In genomic region chr10:64810046-64810445, GRCh38 we compare ENCODE assay signal across 8 cellular contexts.
DNase-seq lines count a peak whose midpoint lies in the region; FAIRE-seq and TF ChIP-seq lines count a peak whose summit lies in the region.
"Not testable (repeated sequence)": the region's sequence is repeated elsewhere in the genome, so short reads cannot be mapped to it uniquely, and the experiment has no call there.

No MANE protein-coding gene starts in this region.

- H3K9me3 ChIP-seq in PC-9 (ENCODE audit: insufficient read depth, low read depth); H1 (ENCODE audit: insufficient read depth in 2 of 2, low read depth in 1 of 2, low read length in 1 of 2): not testable (repeated sequence)

- peak overlapping the region; percentile 39 for H2BK12ac ChIP-seq in H1 (ENCODE audit: low read depth, low read length)

- TF ChIP-seq POLR2A in H1 (IDR thresholded peaks at IDR 0.05; ENCODE audit: control extremely low read depth in 1 of 2, low read depth in 2 of 2, low read length in 2 of 2): not testable (repeated sequence)

- not testable (repeated sequence) for TF ChIP-seq RAD21 in H1 (IDR thresholded peaks at IDR 0.05 in 1 of 2, conservative IDR thresholded peaks at IDR 0.05 in 1 of 2; ENCODE audit: low read depth in 2 of 2, low read length in 2 of 2)

- not testable (repeated sequence) for H3K23me2 ChIP-seq in H1 (ENCODE audit: low read depth, low read length)

- not testable (repeated sequence) for H4K8ac ChIP-seq in H1 (ENCODE audit: extremely low read depth, insufficient read depth, low read length)

- H2AFZ ChIP-seq in PC-9: peak overlapping the region; percentile 66
- peak overlapping the region; percentile 62; the same call in 1 of the 2 replicates for H2AFZ ChIP-seq in H1 (ENCODE audit: low read length)

- CTCF ChIA-PET in PC-9 (lab: Charles Lee): not testable (repeated sequence)
- CTCF ChIA-PET in H1 (lab: Charles Lee; ENCODE audit: partially characterized antibody): interaction anchor here (1.0 kb wide), 1 partner anchor 47 kb away, joined by 3 read pairs; no protein-coding TSS in a partner anchor

- H2AK5ac ChIP-seq in H1 (ENCODE audit: low read depth, low read length): not testable (repeated sequence)

- H3K4ac ChIP-seq in H1 (replicated peaks; ENCODE audit: insufficient read length, low read depth, low read length): not testable (repeated sequence)

- 86% methylated on average over 4 of the region's 4 CpGs; no CpG with 5 or more reads in 1 of the 2 experiments for WGBS in H1 (ENCODE audit: extremely low coverage in 1 of 2, insufficient coverage in 1 of 2, insufficient read length in 1 of 2, insufficient replicate concordance in 2 of 2, low coverage in 1 of 2, low lambda C conversion rate in 2 of 2, missing lambda C conversion rate in 1 of 2), 2 experiments

- H3K9me2 ChIP-seq in PC-9 (ENCODE audit: insufficient read depth): not testable (repeated sequence)

- not testable (repeated sequence) for H3K36me3 ChIP-seq in PC-9 (ENCODE audit: low read depth); H1 (ENCODE audit: control insufficient read depth in 2 of 4, insufficient read depth in 4 of 4, low read length in 3 of 4)

- H3K56ac ChIP-seq in H1 (replicated peaks; ENCODE audit: insufficient read length, low read depth, low read length): not testable (repeated sequence)

- DNase-seq in Caki2 (ENCODE audit: low read depth) (peak; percentile 32), HT1080 (ENCODE audit: low read depth) (peak; percentile 81), PC-9 (peak; percentile 42 to 45), astrocyte of the hippocampus (ENCODE audit: low read depth, low spot score) (peak; percentile 46), iPS DF 19.7 (ENCODE audit: low read depth, low spot score) (peak; percentile 9), mucosa of gallbladder (ENCODE audit: low spot score) (peak; percentile 15), urothelium cell line (ENCODE audit: low spot score) (peak; percentile 23)
- DNase-seq in H1 (ENCODE audit: low read depth in 1 of 2, low spot score in 2 of 2): not testable (repeated sequence)

- H3F3A ChIP-seq in PC-9 (ENCODE audit: insufficient read depth, low read depth): not testable (repeated sequence)

- H3K4me3 ChIP-seq in PC-9; H1 (ENCODE audit: extremely low read depth in 1 of 4, insufficient read depth in 2 of 4, low read depth in 3 of 4, low read length in 4 of 4): not testable (repeated sequence)

- TF ChIP-seq EP300 in H1 (IDR thresholded peaks at IDR 0.05; ENCODE audit: borderline replicate concordance in 1 of 2, low read depth in 2 of 2, low read length in 2 of 2): not testable (repeated sequence)

- H4K20me1 ChIP-seq in PC-9 (ENCODE audit: insufficient read depth); H1 (replicated peaks in 1 of 2; ENCODE audit: control insufficient read depth in 1 of 2, insufficient read depth in 2 of 2, low read length in 2 of 2): not testable (repeated sequence)

- intact Hi-C loops in PC-9 (cut with micrococcal nuclease; ENCODE audit: unreplicated experiment): not testable (repeated sequence)

- not testable (repeated sequence) for H4K91ac ChIP-seq in H1 (replicated peaks; ENCODE audit: insufficient read length, low read length)

- H3K79me1 ChIP-seq in H1 (ENCODE audit: low read depth, low read length): not testable (repeated sequence)

- H3K27ac ChIP-seq in PC-9; H1 (ENCODE audit: low read depth, low read length): not testable (repeated sequence)

- H3K9ac ChIP-seq in H1 (replicated peaks in 1 of 4; ENCODE audit: extremely low read depth in 1 of 4, low read depth in 3 of 4, low read length in 3 of 4): not testable (repeated sequence)

- FAIRE-seq in H1 (lab: Jason Lieb, UNC); urothelium cell line (lab: Jason Lieb, UNC): not testable (repeated sequence)

- not testable (repeated sequence) for H4K5ac ChIP-seq in H1 (ENCODE audit: insufficient read length, low read depth, low read length)

- not testable (repeated sequence) for H2BK20ac ChIP-seq in H1 (ENCODE audit: low read length)

- not testable (repeated sequence) for BruUV-seq in PC-9 (replicated peaks; lab: Mats Ljungman, UMichigan)

- H3K18ac ChIP-seq in H1 (ENCODE audit: extremely low read depth, low read length): not testable (repeated sequence)

- in situ Hi-C loops in Caki2 (cut with HindIII; ENCODE audit: low pct_unique_long_range_greater_than_20kb, low sequenced_read_pairs): not testable (repeated sequence)

- H2BK120ac ChIP-seq in H1 (replicated peaks; ENCODE audit: low read depth, low read length): not testable (repeated sequence)

- H3K23ac ChIP-seq in H1 (ENCODE audit: insufficient read length): not testable (repeated sequence)

- not testable (repeated sequence) for H2BK5ac ChIP-seq in H1 (ENCODE audit: low read depth, low read length)

- H3K4me1 ChIP-seq in PC-9 (replicated peaks; ENCODE audit: insufficient read depth); H1 (replicated peaks in 1 of 4; ENCODE audit: control insufficient read depth in 3 of 4, insufficient read depth in 4 of 4, low read length in 3 of 4): not testable (repeated sequence)

- not testable (repeated sequence) for TF ChIP-seq CTCF in PC-9 (conservative IDR thresholded peaks at IDR 0.05); H1 (IDR thresholded peaks at IDR 0.05; ENCODE audit: control extremely low read depth in 1 of 3, insufficient read depth in 1 of 3, low read depth in 1 of 3, low read length in 3 of 3)

- H3K14ac ChIP-seq in H1 (ENCODE audit: insufficient read length): not testable (repeated sequence)

- not testable (repeated sequence) for H3K27me3 ChIP-seq in PC-9 (ENCODE audit: insufficient read depth, low read depth); H1 (replicated peaks in 1 of 4; ENCODE audit: control insufficient read depth in 3 of 4, extremely low read depth in 1 of 4, insufficient read depth in 3 of 4, low read length in 3 of 4)

- peak overlapping the region; percentile 49 for H3K4me2 ChIP-seq in PC-9
- not testable (repeated sequence) for H3K4me2 ChIP-seq in H1 (ENCODE audit: insufficient read depth in 1 of 2, low read depth in 2 of 2, low read length in 2 of 2)

- POLR2A ChIA-PET in PC-9 (lab: Charles Lee; ENCODE audit: unreplicated experiment): interaction anchor here (0.6 kb wide), 1 partner anchor 1114 kb away, joined by 3 read pairs; no protein-coding TSS in a partner anchor
- POLR2A ChIA-PET in H1 (lab: Charles Lee; ENCODE audit: partially characterized antibody): not testable (repeated sequence)

- not testable (repeated sequence) for H3K79me2 ChIP-seq in PC-9 (ENCODE audit: low read depth); H1 (ENCODE audit: control insufficient read depth in 1 of 2, insufficient read depth in 2 of 2, low read length in 2 of 2)

- H2BK15ac ChIP-seq in H1 (ENCODE audit: low read length): not testable (repeated sequence)

TF ChIP-seq in H1, 55 proteins besides CTCF, POLR2A, EP300 and RAD21:
- TF ChIP-seq MAFK (IDR thresholded peaks at IDR 0.05; ENCODE audit: low read depth, low read length): peak; percentile 70
- TF ChIP-seq BACH1 (IDR thresholded peaks at IDR 0.05; ENCODE audit: low read length): peak; percentile 78
- TF ChIP-seq YY1 (IDR thresholded peaks at IDR 0.05; ENCODE audit: low read depth, low read length): peak; percentile 34; the same call in 1 of the 2 replicates
